ENCODE assay signal across 25 cellular contexts in the genomic region with DNA sequence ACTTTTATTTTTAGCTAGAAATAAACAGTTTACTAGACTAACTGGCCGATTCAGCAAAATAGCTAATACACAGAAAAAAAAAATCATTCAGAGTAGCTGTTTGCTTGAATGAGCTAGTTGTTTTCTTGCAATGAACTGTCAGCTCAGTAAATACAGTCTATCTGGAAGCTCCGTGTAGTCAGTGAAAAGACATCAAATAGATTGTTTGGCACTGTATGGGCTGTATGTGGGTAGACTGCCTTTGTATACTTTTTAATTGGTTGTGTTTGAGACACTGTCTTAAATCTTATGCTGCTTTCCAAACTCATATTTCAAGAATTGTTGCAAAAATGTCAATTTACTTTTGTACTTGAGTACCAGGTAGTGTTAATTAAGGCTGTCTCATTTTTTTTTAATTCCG.
DNase-seq lines count a peak whose midpoint lies in the region; ATAC-seq lines count a peak whose summit lies in the region.
"Had no signal": no experiment of that assay in that cellular context is flagged by ENCODE, and none has a peak within 500 bp of the region (broad histone marks: within the 10 kb centered on the region; RNA-seq: fewer than 3 reads in every experiment).

No MANE protein-coding gene starts in this region.

- H3K4me3 ChIP-seq in CD8-positive, alpha-beta memory T cell (ENCODE audit: low read length) = no peak overlapping the region
- H3K4me3 ChIP-seq: ascending aorta, dorsolateral prefrontal cortex, MG63, stomach, transverse colon had no signal

- POLR2A ChIA-PET in activated CD4-positive, alpha-beta T cell treated with anti-CD3 and anti-CD28 coated beads, Interleukin-2, amount 10 ng/mL, durations not matched to agents 7 days and 5 days (lab: Charles Lee) = no interaction called here
- POLR2A ChIA-PET in CD8-positive, alpha-beta memory T cell (lab: Charles Lee) = interaction anchor here (0.6 to 1.9 kb wide), 3 partner anchors 51 to 367 kb away, joined by 4 to 9 read pairs (median 4); a partner anchor contains a TSS

- H3K27me3 ChIP-seq in CD8-positive, alpha-beta memory T cell (ENCODE audit: insufficient read depth, low read length, poor library complexity, severe bottlenecking) = no peaks in the 10 kb centered on the region
- H3K27me3 ChIP-seq: ascending aorta, MG63, spleen, stomach, transverse colon had no signal

- no peak overlapping the region for H3K27ac ChIP-seq in CD8-positive, alpha-beta memory T cell (ENCODE audit: low read depth, low read length)
- H3K27ac ChIP-seq: ascending aorta, dorsolateral prefrontal cortex, RWPE1, stomach, transverse colon had no signal

- H3K36me3 Mint-ChIP-seq in activated CD4-positive, alpha-beta T cell treated with anti-CD3 and anti-CD28 coated beads, Interleukin-2, amount 10 ng/mL, durations not matched to agents 7 days and 5 days (ENCODE audit: low read depth) = peaks cover 6% of the 10 kb centered on the region
- H3K36me3 Mint-ChIP-seq in CD8-positive, alpha-beta memory T cell = no peaks in the 10 kb centered on the region
- peaks cover 5% of the 10 kb centered on the region for H3K36me3 Mint-ChIP-seq in T-helper 2 cell treated with Interferon-gamma antibody and Interleukin-4, amounts not matched to agents 5 μg/mL and 100 μg/mL, for 36 hours (ENCODE audit: low read depth)
- no peaks in the 10 kb centered on the region for H3K36me3 Mint-ChIP-seq in central memory CD8-positive, alpha-beta T cell (ENCODE audit: insufficient read depth)
- H3K36me3 Mint-ChIP-seq: memory B cell had no signal

- DNase-seq in activated CD4-positive, alpha-beta T cell treated with anti-CD3 and anti-CD28 coated beads, Interleukin-2, amount 10 ng/mL, durations not matched to agents 7 days and 5 days = no peak
- DNase-seq in activated CD4-positive, alpha-beta T cell treated with anti-CD3 and anti-CD28 coated beads for 1 hour = no peak
- peak in 1 of 5 donors; percentile 6 for DNase-seq in CD8-positive, alpha-beta memory T cell
- DNase-seq in T-helper 2 cell treated with Interferon-gamma antibody and Interleukin-4, amounts not matched to agents 5 μg/mL and 100 μg/mL, for 36 hours (ENCODE audit: low spot score) = no peak
- DNase-seq in central memory CD8-positive, alpha-beta T cell (ENCODE audit: low spot score in 2 of 2) = no peak
- DNase-seq in RPMI8226 (no peak), NCI-H2196 treated with DMSO at 0.1 percent for 48 hours (lab: John Stamatoyannopoulos, UW; ENCODE audit: unreplicated experiment) (no peak)
- DNase-seq in activated effector memory CD4-positive, alpha-beta T cell treated with anti-CD3 and anti-CD28 coated beads, Interleukin-2, amount 50 U/mL, for 16 hours = no peak
- DNase-seq: activated effector memory CD4-positive, alpha-beta T cell treated with Interleukin-2 at 50 U/mL for 16 hours; central memory CD4-positive, alpha-beta T cell; dorsolateral prefrontal cortex; H7; IMR-90; MG63; NCI-H1417 treated with DMSO at 0.1 percent for 48 hours; NCI-H510A; SK-N-SH; spleen; stimulated activated CD4-positive, alpha-beta T cell treated with anti-CD3 and anti-CD28 coated beads, Interleukin-4, amount 100 ng/mL, for 1 hour; stomach; T-helper 9 cell; transverse colon had no signal

- no peak overlapping the region for H3K4me3 Mint-ChIP-seq in activated CD4-positive, alpha-beta T cell treated with anti-CD3 and anti-CD28 coated beads, Interleukin-2, amount 10 ng/mL, durations not matched to agents 7 days and 5 days
- H3K4me3 Mint-ChIP-seq in CD8-positive, alpha-beta memory T cell = peak overlapping the region in 4 of 7 donors; percentile 11 to 62 (median 40)
- H3K4me3 Mint-ChIP-seq in T-helper 2 cell treated with Interferon-gamma antibody and Interleukin-4, amounts not matched to agents 5 μg/mL and 100 μg/mL, for 36 hours = peak overlapping the region; percentile 12
- peak overlapping the region; percentile 23 for H3K4me3 Mint-ChIP-seq in central memory CD8-positive, alpha-beta T cell
- H3K4me3 Mint-ChIP-seq: memory B cell had no signal

- no peaks in the 10 kb centered on the region for H3K9me3 ChIP-seq in CD8-positive, alpha-beta memory T cell (ENCODE audit: low read length)
- H3K9me3 ChIP-seq: ascending aorta, MG63, SK-N-SH, spleen, stomach, transverse colon had no signal

- H3K36me3 ChIP-seq in CD8-positive, alpha-beta memory T cell (ENCODE audit: insufficient read depth, low read length) = no peaks in the 10 kb centered on the region
- H3K36me3 ChIP-seq: ascending aorta, MG63, spleen, stomach, transverse colon had no signal

- H3K4me1 Mint-ChIP-seq in activated CD4-positive, alpha-beta T cell treated with anti-CD3 and anti-CD28 coated beads, Interleukin-2, amount 10 ng/mL, durations not matched to agents 7 days and 5 days = peaks cover 24% of the 10 kb centered on the region
- peaks cover 34 to 63% (median 42%) of the 10 kb centered on the region in 3 donors for H3K4me1 Mint-ChIP-seq in CD8-positive, alpha-beta memory T cell
- peaks cover 17% of the 10 kb centered on the region for H3K4me1 Mint-ChIP-seq in T-helper 2 cell treated with Interferon-gamma antibody and Interleukin-4, amounts not matched to agents 5 μg/mL and 100 μg/mL, for 36 hours (ENCODE audit: low read depth)
- H3K4me1 Mint-ChIP-seq in central memory CD8-positive, alpha-beta T cell = peaks cover 20% of the 10 kb centered on the region

- H3K4me1 ChIP-seq in CD8-positive, alpha-beta memory T cell (ENCODE audit: insufficient read depth, low read length) = peaks cover 19% of the 10 kb centered on the region
- H3K4me1 ChIP-seq: ascending aorta, transverse colon had no signal

- CTCF ChIA-PET in activated CD4-positive, alpha-beta T cell treated with anti-CD3 and anti-CD28 coated beads, Interleukin-2, amount 10 ng/mL, durations not matched to agents 7 days and 5 days (lab: Charles Lee) = interaction anchor here (0.6 to 1.2 kb wide), 2 partner anchors 21 to 41 kb away, joined by 3 to 4 read pairs; no protein-coding TSS in a partner anchor
- CTCF ChIA-PET in CD8-positive, alpha-beta memory T cell (lab: Charles Lee) = interaction anchor here (0.8 to 1.8 kb wide), 4 partner anchors 13 to 187 kb away, joined by 3 to 5 read pairs (median 4); no protein-coding TSS in a partner anchor

- H3K27ac Mint-ChIP-seq in activated CD4-positive, alpha-beta T cell treated with anti-CD3 and anti-CD28 coated beads, Interleukin-2, amount 10 ng/mL, durations not matched to agents 7 days and 5 days = peak overlapping the region; percentile 64
- H3K27ac Mint-ChIP-seq in CD8-positive, alpha-beta memory T cell = peak overlapping the region; percentile 58 to 87 (median 80)
- H3K27ac Mint-ChIP-seq in T-helper 2 cell treated with Interferon-gamma antibody and Interleukin-4, amounts not matched to agents 5 μg/mL and 100 μg/mL, for 36 hours = peak overlapping the region; percentile 36
- H3K27ac Mint-ChIP-seq in central memory CD8-positive, alpha-beta T cell (ENCODE audit: low read depth) = peak overlapping the region; percentile 76

- no peaks in the 10 kb centered on the region for H3K27me3 Mint-ChIP-seq in activated CD4-positive, alpha-beta T cell treated with anti-CD3 and anti-CD28 coated beads, Interleukin-2, amount 10 ng/mL, durations not matched to agents 7 days and 5 days
- no peaks in the 10 kb centered on the region for H3K27me3 Mint-ChIP-seq in CD8-positive, alpha-beta memory T cell
- no peaks in the 10 kb centered on the region for H3K27me3 Mint-ChIP-seq in T-helper 2 cell treated with Interferon-gamma antibody and Interleukin-4, amounts not matched to agents 5 μg/mL and 100 μg/mL, for 36 hours (ENCODE audit: low read depth)
- no peaks in the 10 kb centered on the region for H3K27me3 Mint-ChIP-seq in central memory CD8-positive, alpha-beta T cell
- H3K27me3 Mint-ChIP-seq: memory B cell had no signal

- H3K9me3 Mint-ChIP-seq in activated CD4-positive, alpha-beta T cell treated with anti-CD3 and anti-CD28 coated beads, Interleukin-2, amount 10 ng/mL, durations not matched to agents 7 days and 5 days = peaks cover 2% of the 10 kb centered on the region
- H3K9me3 Mint-ChIP-seq in CD8-positive, alpha-beta memory T cell = peaks cover 0 to 2% (median 0%) of the 10 kb centered on the region in 5 donors
- H3K9me3 Mint-ChIP-seq in T-helper 2 cell treated with Interferon-gamma antibody and Interleukin-4, amounts not matched to agents 5 μg/mL and 100 μg/mL, for 36 hours = no peaks in the 10 kb centered on the region
- no peaks in the 10 kb centered on the region for H3K9me3 Mint-ChIP-seq in central memory CD8-positive, alpha-beta T cell
- H3K9me3 Mint-ChIP-seq: memory B cell had no signal

- no peak for ATAC-seq in central memory CD8-positive, alpha-beta T cell (replicated peaks; ENCODE audit: extremely low read depth, poor library complexity, severe bottlenecking)
